In genomic region chr5:132321109-132321721, GRCh38 we compare ENCODE assay signal across 16 cellular contexts. TPM values are rescaled to one million over a fixed set of nuclear protein-coding genes. Genes with fewer than 3 reads are reported as not detected.
A peak's percentile ranks its signal among the peaks of the same experiment; 100 is the strongest.
DNase-seq lines count a peak whose midpoint lies in the region; ATAC-seq, FAIRE-seq and TF ChIP-seq lines count a peak whose summit lies in the region.
"Had no signal": no experiment of that assay in that cellular context is flagged by ENCODE, and none has a peak within 500 bp of the region (broad histone marks: within the 10 kb centered on the region; RNA-seq: fewer than 3 reads in every experiment).

No MANE protein-coding gene starts in this region.

- no peaks in the 10 kb centered on the region for H3K36me3 Mint-ChIP-seq in progenitor cell of endocrine pancreas (ENCODE audit: insufficient read depth)

- no peaks in the 10 kb centered on the region for H3K9me3 Mint-ChIP-seq in progenitor cell of endocrine pancreas (ENCODE audit: low read depth)
- H3K9me3 Mint-ChIP-seq: H9 had no signal

- H3K4me3 ChIP-seq in HEK293 (ENCODE audit: low read depth, low read length) (no peak overlapping the region), bronchial epithelial cell (ENCODE audit: low read depth, low read length) (no peak overlapping the region), right cardiac atrium (ENCODE audit: low read length) (no peak overlapping the region)

- H3K4me1 ChIP-seq in HEK293 (ENCODE audit: control insufficient read depth, insufficient read depth, low read length) (no peaks in the 10 kb centered on the region), right cardiac atrium (ENCODE audit: control insufficient read depth, insufficient read depth, low read length) (peaks cover 1% of the 10 kb centered on the region)

- H3K4me1 Mint-ChIP-seq in progenitor cell of endocrine pancreas (ENCODE audit: low read depth), result peaks cover 10% of the 10 kb centered on the region

- no peaks in the 10 kb centered on the region for H3K27me3 Mint-ChIP-seq in progenitor cell of endocrine pancreas

- DNase-seq in bronchial epithelial cell (ENCODE audit: low read depth), result peak; percentile 29
- DNase-seq in right cardiac atrium, result no peak
- DNase-seq in progenitor cell of endocrine pancreas (ENCODE audit: low spot score, unreplicated experiment), result no peak
- DNase-seq in occipital lobe (lab: John Stamatoyannopoulos, UW), result no peak
- DNase-seq in NCI-H146 (lab: John Stamatoyannopoulos, UW), result no peak
- DNase-seq in GM12891 (ENCODE audit: insufficient read length, low spot score), result no peak
- DNase-seq in NCI-H2029 (lab: John Stamatoyannopoulos, UW), result no peak
- DNase-seq: AML-193, Caco-2, H9, KBM-7, NCI-H1436 treated with DMSO at 0.1 percent for 48 hours, NCI-H446 treated with DMSO at 0.1 percent for 48 hours, NCI-H774, SIG-M5 had no signal

- POLR2A ChIA-PET in HEK293 (lab: Yijun Ruan, JAX), result interaction anchor here (0.5 kb wide), 1 partner anchor 806 kb away, joined by 5 read pairs; no protein-coding TSS in a partner anchor

- no peak overlapping the region for H3K4me3 Mint-ChIP-seq in progenitor cell of endocrine pancreas (ENCODE audit: low read depth)
- H3K4me3 Mint-ChIP-seq: H9 had no signal

- no peaks in the 10 kb centered on the region for H3K27me3 ChIP-seq in bronchial epithelial cell (ENCODE audit: control insufficient read depth, insufficient read depth, low read length)
- no peaks in the 10 kb centered on the region for H3K27me3 ChIP-seq in right cardiac atrium (ENCODE audit: control insufficient read depth, insufficient read depth)

- ATAC-seq in right cardiac atrium, result peak; percentile 12 to 13

- TF ChIP-seq POLR2A in GM12891 (IDR thresholded peaks at IDR 0.05; ENCODE audit: low read depth, low read length), result no peak

- peak overlapping the region; percentile 39 for H3K27ac Mint-ChIP-seq in progenitor cell of endocrine pancreas

- CTCF ChIA-PET in HEK293 (lab: Yijun Ruan, JAX), result no interaction called here

- FAIRE-seq in bronchial epithelial cell (lab: Jason Lieb, UNC), result no peak
- no peak for FAIRE-seq in GM12891 (lab: Jason Lieb, UNC)

- TF ChIP-seq CTCF in HEK293 (tag by site-specific recombination; IDR thresholded peaks at IDR 0.05) (no peak), bronchial epithelial cell (IDR thresholded peaks at IDR 0.05; ENCODE audit: insufficient read depth, low read length, severe bottlenecking) (no peak), progenitor cell of endocrine pancreas (IDR thresholded peaks at IDR 0.05; ENCODE audit: unreplicated experiment) (no peak)

- H3K27ac ChIP-seq in HEK293 (ENCODE audit: extremely low read depth, low read depth, low read length), result no peak overlapping the region
- H3K27ac ChIP-seq in right cardiac atrium (ENCODE audit: low read length), result no peak overlapping the region

- H3K9me3 ChIP-seq in HEK293 (ENCODE audit: control insufficient read depth, insufficient read depth, low read depth, low read length) (no peaks in the 10 kb centered on the region), right cardiac atrium (ENCODE audit: control insufficient read depth, low read length) (no peaks in the 10 kb centered on the region)
- H3K9me3 ChIP-seq: Caco-2 had no signal

- H3K36me3 ChIP-seq in HEK293 (ENCODE audit: control insufficient read depth in 2 of 2, insufficient read depth in 1 of 2, low read length in 2 of 2) (peaks cover 0 to 3% of the 10 kb centered on the region in 2 experiments; a peak in 1 of 3 replicates), bronchial epithelial cell (ENCODE audit: control insufficient read depth, insufficient read depth, low read length) (peaks cover 13% of the 10 kb centered on the region)

- 94% methylated on average over 3 of the region's 3 CpGs for WGBS in right cardiac atrium

- intact Hi-C loops in right cardiac atrium (cut with DNase I), result no loop called here

TF ChIP-seq in HEK293, 187 proteins besides CTCF, POLR2A, EP300 and RAD21:
- peak; percentile 61; the same call in 1 of the 2 replicates for TF ChIP-seq MYNN (tag by site-specific recombination; IDR thresholded peaks at IDR 0.05; ENCODE audit: borderline replicate concordance)
- TF ChIP-seq ZSCAN4 (tag by site-specific recombination; IDR thresholded peaks at IDR 0.05), result no peak
TF ChIP-seq in HEK293: peak in this region for 1.

TF ChIP-seq in GM12891, 5 proteins besides CTCF, POLR2A, EP300 and RAD21:
- TF ChIP-seq PAX5 (IDR thresholded peaks at IDR 0.05; ENCODE audit: insufficient read depth, low read length, severe bottlenecking), result no peak
- TF ChIP-seq POLR2AphosphoS5 (IDR thresholded peaks at IDR 0.05; ENCODE audit: low read depth, low read length), result no peak
- no peak for TF ChIP-seq POU2F2 (IDR thresholded peaks at IDR 0.05; ENCODE audit: low read depth, low read length)
- no peak for TF ChIP-seq SPI1 (IDR thresholded peaks at IDR 0.05; ENCODE audit: low read depth, low read length)
- no peak for TF ChIP-seq TAF1 (IDR thresholded peaks at IDR 0.05; ENCODE audit: low read depth, low read length)

RNA-seq across cellular contexts. Expression of gene SLC22A4, which starts 27.0 kb away (rescaled TPM):
- total RNA-seq in bronchial epithelial cell (0.13 and 0.26 TPM in 2 replicates), right cardiac atrium (1 to 10 TPM; 1.9 to 6.5 (median 2.4) TPM), progenitor cell of endocrine pancreas (0.48 TPM in 1 of 2 replicates, not detected in the other), occipital lobe (1.6 TPM)
- 0.86 TPM for polyA plus RNA-seq in right cardiac atrium
- not detected for polyA plus RNA-seq in GM12891 (2012; ENCODE audit: low read depth, missing spikeins)

RNA-seq across cellular contexts. Expression of gene SLC22A5, which starts 48.3 kb away (rescaled TPM):
- total RNA-seq in bronchial epithelial cell (7.1 and 9.6 TPM in 2 replicates), right cardiac atrium (10 to 100 TPM in 3 of 4 donors, 1 to 10 TPM in 1; 9.3 to 17.5 (median 14.4) TPM), progenitor cell of endocrine pancreas (14.3 and 14.7 TPM in 2 replicates), occipital lobe (10.5 TPM)
- polyA plus RNA-seq in right cardiac atrium, result 5.7 TPM
- polyA plus RNA-seq in GM12891 (2012; ENCODE audit: low read depth, missing spikeins), result 0.33 TPM
